15 cellular contexts compared by ENCODE assay signal in genomic region chr17:68295086-68295485, GRCh38. TPM values are rescaled to one million over a fixed set of nuclear protein-coding genes. Genes with fewer than 3 reads are reported as not detected.
DNase-seq lines count a peak whose midpoint lies in the region; ATAC-seq lines count a peak whose summit lies in the region.
"Had no signal": no experiment of that assay in that cellular context is flagged by ENCODE, and none has a peak within 500 bp of the region (broad histone marks: within the 10 kb centered on the region; RNA-seq: fewer than 3 reads in every experiment).

No MANE protein-coding gene starts in this region.

- POLR2A ChIA-PET in activated CD4-positive, alpha-beta memory T cell treated with anti-CD3 and anti-CD28 coated beads, Interleukin-2, amount 10 ng/mL, durations not matched to agents 7 days and 5 days (lab: Charles Lee) = interaction anchor here (2.7 kb wide), 1 partner anchor 61 kb away, joined by 30 read pairs; no protein-coding TSS in a partner anchor
- POLR2A ChIA-PET in naive thymus-derived CD8-positive, alpha-beta T cell (lab: Charles Lee) = interaction anchor here (2.3 kb wide), 1 partner anchor 20 kb away, joined by 8 read pairs; no protein-coding TSS in a partner anchor

- no peak overlapping the region for H3K4me3 Mint-ChIP-seq in activated T-cell treated with anti-CD3 and anti-CD28 coated beads, Interleukin-2, amount 50 U/mL, for 4 hours
- no peak overlapping the region for H3K4me3 Mint-ChIP-seq in activated CD4-positive, alpha-beta memory T cell treated with anti-CD3 and anti-CD28 coated beads, Interleukin-2, amount 10 ng/mL, durations not matched to agents 7 days and 5 days
- peak overlapping the region in 6 of 10 donors; percentile 7 to 76 (median 54) for H3K4me3 Mint-ChIP-seq in naive thymus-derived CD8-positive, alpha-beta T cell

- ATAC-seq in activated T-cell treated with anti-CD3 and anti-CD28 coated beads, Interleukin-2, amount 50 U/mL, for 4 hours = no peak
- no peak for ATAC-seq in naive thymus-derived CD8-positive, alpha-beta T cell
- no peak for ATAC-seq in stimulated activated naive CD8-positive, alpha-beta T cell treated with anti-CD3 and anti-CD28 coated beads, Interleukin-15, Interleukin-2, amounts not matched to agents 100 U/mL and 50 U/mL, for 24 hours
- no peak for ATAC-seq in GM19351 (IDR thresholded peaks at IDR 0.05; ENCODE audit: unreplicated experiment)

- H3K9me3 Mint-ChIP-seq in activated T-cell treated with anti-CD3 and anti-CD28 coated beads, Interleukin-2, amount 50 U/mL, for 4 hours = no peaks in the 10 kb centered on the region
- H3K9me3 Mint-ChIP-seq in activated CD4-positive, alpha-beta memory T cell treated with anti-CD3 and anti-CD28 coated beads, Interleukin-2, amount 10 ng/mL, durations not matched to agents 7 days and 5 days = no peaks in the 10 kb centered on the region
- H3K9me3 Mint-ChIP-seq in naive thymus-derived CD8-positive, alpha-beta T cell = no peaks in the 10 kb centered on the region
- H3K9me3 Mint-ChIP-seq: IgD-negative memory B cell had no signal

- CTCF ChIA-PET in activated CD4-positive, alpha-beta memory T cell treated with anti-CD3 and anti-CD28 coated beads, Interleukin-2, amount 10 ng/mL, durations not matched to agents 7 days and 5 days (lab: Charles Lee) = no interaction called here

- H3K4me1 Mint-ChIP-seq in activated T-cell treated with anti-CD3 and anti-CD28 coated beads, Interleukin-2, amount 50 U/mL, for 4 hours (ENCODE audit: low read depth) = peaks cover 52% of the 10 kb centered on the region
- peaks cover 67% of the 10 kb centered on the region for H3K4me1 Mint-ChIP-seq in activated CD4-positive, alpha-beta memory T cell treated with anti-CD3 and anti-CD28 coated beads, Interleukin-2, amount 10 ng/mL, durations not matched to agents 7 days and 5 days
- H3K4me1 Mint-ChIP-seq in naive thymus-derived CD8-positive, alpha-beta T cell = peaks cover 26 to 69% (median 63%) of the 10 kb centered on the region in 4 donors

- no peaks in the 10 kb centered on the region for H3K36me3 Mint-ChIP-seq in activated T-cell treated with anti-CD3 and anti-CD28 coated beads, Interleukin-2, amount 50 U/mL, for 4 hours (ENCODE audit: insufficient read depth)
- peaks cover 13% of the 10 kb centered on the region for H3K36me3 Mint-ChIP-seq in activated CD4-positive, alpha-beta memory T cell treated with anti-CD3 and anti-CD28 coated beads, Interleukin-2, amount 10 ng/mL, durations not matched to agents 7 days and 5 days (ENCODE audit: low read depth)
- H3K36me3 Mint-ChIP-seq in naive thymus-derived CD8-positive, alpha-beta T cell = no peaks in the 10 kb centered on the region
- H3K36me3 Mint-ChIP-seq: IgD-negative memory B cell had no signal

- peak; percentile 20 for DNase-seq in activated T-cell treated with anti-CD3 and anti-CD28 coated beads, Interleukin-2, amount 50 U/mL, for 4 hours
- no peak for DNase-seq in activated T-cell treated with anti-CD3 and anti-CD28 coated beads, Interleukin-2, amount 50 U/mL, for 1 hour
- DNase-seq in activated CD4-positive, alpha-beta memory T cell treated with anti-CD3 and anti-CD28 coated beads, Interleukin-2, amount 10 ng/mL, durations not matched to agents 7 days and 5 days = no peak
- no peak for DNase-seq in naive thymus-derived CD8-positive, alpha-beta T cell
- peak; percentile 42 for DNase-seq in stimulated activated naive CD8-positive, alpha-beta T cell treated with anti-CD3 and anti-CD28 coated beads, Interleukin-15, Interleukin-2, amounts not matched to agents 100 U/mL and 50 U/mL, for 24 hours
- DNase-seq in NCI-H2081 (lab: John Stamatoyannopoulos, UW) = no peak
- no peak for DNase-seq in H4 (ENCODE audit: low spot score)
- DNase-seq: effector memory CD4-positive, alpha-beta T cell; H7; left ventricle myocardium inferior; NCI-H1092 treated with DMSO at 0.1 percent for 48 hours; stomach; uterus had no signal

- no peaks in the 10 kb centered on the region for H3K27me3 Mint-ChIP-seq in activated T-cell treated with anti-CD3 and anti-CD28 coated beads, Interleukin-2, amount 50 U/mL, for 4 hours (ENCODE audit: low read depth)
- H3K27me3 Mint-ChIP-seq in activated CD4-positive, alpha-beta memory T cell treated with anti-CD3 and anti-CD28 coated beads, Interleukin-2, amount 10 ng/mL, durations not matched to agents 7 days and 5 days = no peaks in the 10 kb centered on the region
- no peaks in the 10 kb centered on the region for H3K27me3 Mint-ChIP-seq in naive thymus-derived CD8-positive, alpha-beta T cell
- H3K27me3 Mint-ChIP-seq: IgD-negative memory B cell had no signal

- peak overlapping the region; percentile 28 for H3K27ac Mint-ChIP-seq in activated CD4-positive, alpha-beta memory T cell treated with anti-CD3 and anti-CD28 coated beads, Interleukin-2, amount 10 ng/mL, durations not matched to agents 7 days and 5 days
- peak overlapping the region in 6 of 10 donors; percentile 15 to 87 (median 66) for H3K27ac Mint-ChIP-seq in naive thymus-derived CD8-positive, alpha-beta T cell

RNA-seq across cellular contexts. Expression of gene ARSG, which starts 3.8 kb away (rescaled TPM):
- total RNA-seq in activated T-cell treated with anti-CD3 and anti-CD28 coated beads, Interleukin-2, amount 50 U/mL, for 4 hours = 1 to 10 TPM; 3.2 to 4.6 (median 4.5) TPM
- 10 to 100 TPM; 13.5 to 16.8 TPM for total RNA-seq in activated CD4-positive, alpha-beta memory T cell treated with anti-CD3 and anti-CD28 coated beads, Interleukin-2, amount 10 ng/mL, durations not matched to agents 7 days and 5 days
- 10 to 100 TPM; 12.1 to 15.1 TPM for total RNA-seq in naive thymus-derived CD8-positive, alpha-beta T cell
- polyA plus RNA-seq in naive thymus-derived CD8-positive, alpha-beta T cell = 10 to 100 TPM; 10.4 to 13.7 (median 12.9) TPM
- 1.3 and 5.9 TPM in 2 replicates for total RNA-seq in H4 (2014; rRNA removed; shearing (Covaris generic))

RNA-seq across cellular contexts. Expression of gene SLC16A6, which starts 4.2 kb away (rescaled TPM):
- total RNA-seq in activated T-cell treated with anti-CD3 and anti-CD28 coated beads, Interleukin-2, amount 50 U/mL, for 4 hours = 1 to 10 TPM; 5.9 to 7.7 (median 6.0) TPM
- total RNA-seq in activated CD4-positive, alpha-beta memory T cell treated with anti-CD3 and anti-CD28 coated beads, Interleukin-2, amount 10 ng/mL, durations not matched to agents 7 days and 5 days = 10 to 100 TPM; 10.4 to 10.8 TPM
- 1 to 10 TPM; 6.4 to 6.9 TPM for total RNA-seq in naive thymus-derived CD8-positive, alpha-beta T cell
- polyA plus RNA-seq in naive thymus-derived CD8-positive, alpha-beta T cell = 1 to 10 TPM in 2 of 3 donors, under 1 TPM in 1; 0.61 to 2.6 (median 1.5) TPM
- total RNA-seq in H4 (2014; rRNA removed; shearing (Covaris generic)) = 1.2 and 2.7 TPM in 2 replicates

RNA-seq across cellular contexts. Expression of gene AMZ2, which starts 47.2 kb away (rescaled TPM):
- 10 to 100 TPM; 62.7 to 74.6 (median 72.8) TPM for total RNA-seq in activated T-cell treated with anti-CD3 and anti-CD28 coated beads, Interleukin-2, amount 50 U/mL, for 4 hours
- 100 to 1,000 TPM; 106 to 121 TPM for total RNA-seq in activated CD4-positive, alpha-beta memory T cell treated with anti-CD3 and anti-CD28 coated beads, Interleukin-2, amount 10 ng/mL, durations not matched to agents 7 days and 5 days
- total RNA-seq in naive thymus-derived CD8-positive, alpha-beta T cell = 10 to 100 TPM; 72.4 to 72.7 TPM
- 100 to 1,000 TPM in 1 of 3 donors, 10 to 100 TPM in 2; 89.0 to 125 (median 94.6) TPM for polyA plus RNA-seq in naive thymus-derived CD8-positive, alpha-beta T cell
- 180 and 190 TPM in 2 replicates for total RNA-seq in H4 (2014; rRNA removed; shearing (Covaris generic))

Comparison
In these comparisons a context has a peak if more than half of its experiments do, and no peak if none do; other contexts are left out.
1. DNase-seq: peak in activated T-cell treated with anti-CD3 and anti-CD28 coated beads, Interleukin-2, amount 50 U/mL, for 4 hours (single experiment) and stimulated activated naive CD8-positive, alpha-beta T cell treated with anti-CD3 and anti-CD28 coated beads, Interleukin-15, Interleukin-2, amounts not matched to agents 100 U/mL and 50 U/mL, for 24 hours (single experiment); none in activated T-cell treated with anti-CD3 and anti-CD28 coated beads, Interleukin-2, amount 50 U/mL, for 1 hour (single experiment), activated CD4-positive, alpha-beta memory T cell treated with anti-CD3 and anti-CD28 coated beads, Interleukin-2, amount 10 ng/mL, durations not matched to agents 7 days and 5 days (single experiment), naive thymus-derived CD8-positive, alpha-beta T cell (0 of 10), NCI-H2081 (0 of 2) and H4 (single experiment).
2. H3K4me3 Mint-ChIP-seq: peak in naive thymus-derived CD8-positive, alpha-beta T cell (6 of 10); none in activated T-cell treated with anti-CD3 and anti-CD28 coated beads, Interleukin-2, amount 50 U/mL, for 4 hours (single experiment) and activated CD4-positive, alpha-beta memory T cell treated with anti-CD3 and anti-CD28 coated beads, Interleukin-2, amount 10 ng/mL, durations not matched to agents 7 days and 5 days (single experiment).